22 cellular contexts compared by ENCODE assay signal in genomic region chr5:158464383-158464782, GRCh38.
A peak's percentile ranks its signal among the peaks of the same experiment; 100 is the strongest.
DNase-seq lines count a peak whose midpoint lies in the region; ATAC-seq, FAIRE-seq and TF ChIP-seq lines count a peak whose summit lies in the region.
"Had no signal": no experiment of that assay in that cellular context is flagged by ENCODE, and none has a peak within 500 bp of the region (broad histone marks: within the 10 kb centered on the region; RNA-seq: fewer than 3 reads in every experiment).

No MANE protein-coding gene starts in this region.

- POLR2A ChIA-PET in activated CD8-positive, alpha-beta T cell treated with anti-CD3 and anti-CD28 coated beads for 36 hours (lab: Charles Lee), result interaction anchor here (0.6 kb wide), 1 partner anchor 79 kb away, joined by 3 read pairs; no protein-coding TSS in a partner anchor
- POLR2A ChIA-PET in activated CD8-positive, alpha-beta T cell treated with anti-CD3 and anti-CD28 coated beads, Interleukin-2, amount 10 ng/mL, durations not matched to agents 7 days and 5 days (lab: Charles Lee), result no interaction called here
- POLR2A ChIA-PET in OCI-LY7 (lab: Charles Lee), result interaction anchor here (0.7 to 1.3 kb wide), 5 partner anchors 8 to 461 kb away, joined by 3 to 5 read pairs (median 3); no protein-coding TSS in a partner anchor

- H3K4me1 ChIP-seq in OCI-LY7 (ENCODE audit: insufficient read depth, low read length, poor library complexity, severe bottlenecking), result peaks cover 21% of the 10 kb centered on the region
- peaks cover 3 to 38% (median 35%) of the 10 kb centered on the region in 5 donors for H3K4me1 ChIP-seq in subcutaneous abdominal adipose tissue (ENCODE audit: control insufficient read depth in 5 of 5, insufficient read depth in 5 of 5, low read length in 5 of 5)
- H3K4me1 ChIP-seq: A549, parathyroid adenoma had no signal

- no peak overlapping the region for H3K4me3 Mint-ChIP-seq in activated CD8-positive, alpha-beta T cell treated with anti-CD3 and anti-CD28 coated beads for 36 hours
- no peak overlapping the region for H3K4me3 Mint-ChIP-seq in activated CD8-positive, alpha-beta T cell treated with anti-CD3 and anti-CD28 coated beads, Interleukin-2, amount 10 ng/mL, durations not matched to agents 7 days and 5 days
- H3K4me3 Mint-ChIP-seq: activated CD4-positive, alpha-beta memory T cell treated with anti-CD3 and anti-CD28 coated beads, Interleukin-2, amount 10 ng/mL, durations not matched to agents 7 days and 5 days; activated T-helper 1 cell treated with anti-CD3 and anti-CD28 coated beads, Interleukin-12 subunit alpha, Interleukin-12 subunit beta, Interleukin-2, Interleukin-4 antibody, amounts not matched to agents 30 ng/mL and 10 ng/mL and 1 ng/mL, durations not matched to agents 14 hours and 24 hours and 36 hours had no signal

- H3K36me3 ChIP-seq in OCI-LY7 (ENCODE audit: insufficient read depth, low read length) (no peaks in the 10 kb centered on the region), subcutaneous abdominal adipose tissue (ENCODE audit: control insufficient read depth in 5 of 5, insufficient read depth in 5 of 5, low read length in 5 of 5) (no peaks in the 10 kb centered on the region)
- H3K36me3 ChIP-seq: lower lobe of right lung had no signal

- no peak overlapping the region for H3K27ac ChIP-seq in OCI-LY7 (ENCODE audit: low read depth, low read length, poor library complexity, severe bottlenecking)
- peak overlapping the region; percentile 64 for H3K27ac ChIP-seq in subcutaneous abdominal adipose tissue (ENCODE audit: low read depth, low read length)
- H3K27ac ChIP-seq: A549, C4-2B, dorsolateral prefrontal cortex, lower lobe of right lung, parathyroid adenoma had no signal

- FAIRE-seq in GM12892 (lab: Jason Lieb, UNC), result no peak
- FAIRE-seq: A549, bronchial epithelial cell had no signal

- H3K36me3 Mint-ChIP-seq in activated CD8-positive, alpha-beta T cell treated with anti-CD3 and anti-CD28 coated beads for 36 hours (ENCODE audit: low read depth), result no peaks in the 10 kb centered on the region
- H3K36me3 Mint-ChIP-seq in activated CD8-positive, alpha-beta T cell treated with anti-CD3 and anti-CD28 coated beads, Interleukin-2, amount 10 ng/mL, durations not matched to agents 7 days and 5 days (ENCODE audit: low read depth), result no peaks in the 10 kb centered on the region

- CTCF ChIA-PET in activated CD8-positive, alpha-beta T cell treated with anti-CD3 and anti-CD28 coated beads for 36 hours (lab: Charles Lee), result no interaction called here
- CTCF ChIA-PET in activated CD8-positive, alpha-beta T cell treated with anti-CD3 and anti-CD28 coated beads, Interleukin-2, amount 10 ng/mL, durations not matched to agents 7 days and 5 days (lab: Charles Lee), result interaction anchor here (0.9 kb wide), 1 partner anchor 53 kb away, joined by 3 read pairs; no protein-coding TSS in a partner anchor
- CTCF ChIA-PET in OCI-LY7 (lab: Charles Lee; ENCODE audit: unreplicated experiment), result no interaction called here

- TF ChIP-seq POLR2A in GM12892 (IDR thresholded peaks at IDR 0.05; ENCODE audit: low read depth, low read length), result no peak

- H3K9me3 ChIP-seq in OCI-LY7 (ENCODE audit: low read length) (no peaks in the 10 kb centered on the region), subcutaneous abdominal adipose tissue (ENCODE audit: control insufficient read depth in 5 of 5, low read length in 5 of 5) (no peaks in the 10 kb centered on the region)
- H3K9me3 ChIP-seq: A549, lower lobe of right lung had no signal

- H4K20me1 ChIP-seq in OCI-LY7 (ENCODE audit: insufficient read depth, low read length), result no peaks in the 10 kb centered on the region

- H3K4me3 ChIP-seq in OCI-LY7 (ENCODE audit: low read depth, low read length, poor library complexity, severe bottlenecking) (no peak overlapping the region), subcutaneous abdominal adipose tissue (ENCODE audit: low read depth in 1 of 5, low read length in 5 of 5) (no peak overlapping the region)
- H3K4me3 ChIP-seq: A549, dorsolateral prefrontal cortex, lower lobe of right lung had no signal

- H3K27ac Mint-ChIP-seq in activated CD8-positive, alpha-beta T cell treated with anti-CD3 and anti-CD28 coated beads for 36 hours, result peak overlapping the region; percentile 73
- H3K27ac Mint-ChIP-seq in activated CD8-positive, alpha-beta T cell treated with anti-CD3 and anti-CD28 coated beads, Interleukin-2, amount 10 ng/mL, durations not matched to agents 7 days and 5 days, result no peak overlapping the region
- H3K27ac Mint-ChIP-seq: activated CD4-positive, alpha-beta memory T cell treated with anti-CD3 and anti-CD28 coated beads, Interleukin-2, amount 10 ng/mL, durations not matched to agents 7 days and 5 days; activated T-helper 1 cell treated with anti-CD3 and anti-CD28 coated beads, Interleukin-12 subunit alpha, Interleukin-12 subunit beta, Interleukin-2, Interleukin-4 antibody, amounts not matched to agents 30 ng/mL and 10 ng/mL and 1 ng/mL, durations not matched to agents 14 hours and 24 hours and 36 hours had no signal

- intact Hi-C loops in activated CD8-positive, alpha-beta T cell treated with anti-CD3 and anti-CD28 coated beads for 36 hours (cut with micrococcal nuclease), result no loop called here
- intact Hi-C loops in OCI-LY7 (cut with micrococcal nuclease; ENCODE audit: unreplicated experiment), result no loop called here

- H2AFZ ChIP-seq in OCI-LY7 (ENCODE audit: low read length), result no peak overlapping the region
- H2AFZ ChIP-seq: parathyroid adenoma had no signal

- H3K27me3 ChIP-seq in subcutaneous abdominal adipose tissue (ENCODE audit: control insufficient read depth in 5 of 5, insufficient read depth in 4 of 5, low read length in 5 of 5), result no peaks in the 10 kb centered on the region
- H3K27me3 ChIP-seq: dorsolateral prefrontal cortex had no signal

- no peak for DNase-seq in activated CD8-positive, alpha-beta T cell treated with anti-CD3 and anti-CD28 coated beads for 36 hours
- no peak for DNase-seq in activated CD8-positive, alpha-beta T cell treated with anti-CD3 and anti-CD28 coated beads, Interleukin-2, amount 10 ng/mL, durations not matched to agents 7 days and 5 days
- DNase-seq in OCI-LY7 (ENCODE audit: low spot score), result peak; percentile 47
- peak; percentile 14 for DNase-seq in iris pigment epithelial cell (ENCODE audit: low read depth)
- no peak for DNase-seq in GM12892 (ENCODE audit: insufficient read length)
- no peak for DNase-seq in OCI-M1 (lab: John Stamatoyannopoulos, UW)
- DNase-seq: activated CD4-positive, alpha-beta memory T cell treated with anti-CD3 and anti-CD28 coated beads, Interleukin-2, amount 10 ng/mL, durations not matched to agents 7 days and 5 days; DMS53; dorsolateral prefrontal cortex; erythroblast; glutamatergic neuron; lower lobe of right lung; NCI-H1694; stimulated activated CD4-positive, alpha-beta T cell treated with anti-CD3 and anti-CD28 coated beads, Interleukin-4, amount 100 ng/mL, for 24 hours; SW 1271 had no signal

- H3K9ac ChIP-seq in subcutaneous abdominal adipose tissue (ENCODE audit: low read length in 5 of 5), result no peak overlapping the region
- H3K9ac ChIP-seq: parathyroid adenoma had no signal

- H3K27me3 Mint-ChIP-seq in activated CD8-positive, alpha-beta T cell treated with anti-CD3 and anti-CD28 coated beads for 36 hours, result no peaks in the 10 kb centered on the region
- no peaks in the 10 kb centered on the region for H3K27me3 Mint-ChIP-seq in activated CD8-positive, alpha-beta T cell treated with anti-CD3 and anti-CD28 coated beads, Interleukin-2, amount 10 ng/mL, durations not matched to agents 7 days and 5 days (ENCODE audit: low read depth)
- H3K27me3 Mint-ChIP-seq: activated CD4-positive, alpha-beta memory T cell treated with anti-CD3 and anti-CD28 coated beads, Interleukin-2, amount 10 ng/mL, durations not matched to agents 7 days and 5 days had no signal

- H3K79me2 ChIP-seq in OCI-LY7 (ENCODE audit: insufficient read depth, low read depth, low read length), result no peaks in the 10 kb centered on the region
- H3K79me2 ChIP-seq: parathyroid adenoma had no signal

- H3K4me1 Mint-ChIP-seq in activated CD8-positive, alpha-beta T cell treated with anti-CD3 and anti-CD28 coated beads for 36 hours (ENCODE audit: low read depth), result peaks cover 16% of the 10 kb centered on the region
- peaks cover 3% of the 10 kb centered on the region for H3K4me1 Mint-ChIP-seq in activated CD8-positive, alpha-beta T cell treated with anti-CD3 and anti-CD28 coated beads, Interleukin-2, amount 10 ng/mL, durations not matched to agents 7 days and 5 days (ENCODE audit: low read depth)
- H3K4me1 Mint-ChIP-seq: activated CD4-positive, alpha-beta memory T cell treated with anti-CD3 and anti-CD28 coated beads, Interleukin-2, amount 10 ng/mL, durations not matched to agents 7 days and 5 days had no signal

- H3K9me3 Mint-ChIP-seq in activated CD8-positive, alpha-beta T cell treated with anti-CD3 and anti-CD28 coated beads for 36 hours, result peaks cover 2% of the 10 kb centered on the region
- H3K9me3 Mint-ChIP-seq in activated CD8-positive, alpha-beta T cell treated with anti-CD3 and anti-CD28 coated beads, Interleukin-2, amount 10 ng/mL, durations not matched to agents 7 days and 5 days (ENCODE audit: insufficient read depth), result no peaks in the 10 kb centered on the region
- H3K9me3 Mint-ChIP-seq: activated CD4-positive, alpha-beta memory T cell treated with anti-CD3 and anti-CD28 coated beads, Interleukin-2, amount 10 ng/mL, durations not matched to agents 7 days and 5 days; activated T-helper 1 cell treated with anti-CD3 and anti-CD28 coated beads, Interleukin-12 subunit alpha, Interleukin-12 subunit beta, Interleukin-2, Interleukin-4 antibody, amounts not matched to agents 30 ng/mL and 10 ng/mL and 1 ng/mL, durations not matched to agents 14 hours and 24 hours and 36 hours had no signal

- H3K9me2 ChIP-seq in OCI-LY7 (ENCODE audit: insufficient read depth, low read length), result no peaks in the 10 kb centered on the region

- ATAC-seq in activated CD8-positive, alpha-beta T cell treated with anti-CD3 and anti-CD28 coated beads for 36 hours, result peak; percentile 30
- no peak for ATAC-seq in activated CD8-positive, alpha-beta T cell treated with anti-CD3 and anti-CD28 coated beads, Interleukin-2, amount 10 ng/mL, durations not matched to agents 7 days and 5 days
- no peak for ATAC-seq in GM21737 (IDR thresholded peaks at IDR 0.05; ENCODE audit: unreplicated experiment)
- ATAC-seq: A549, lower lobe of right lung had no signal

- BruUV-seq in OCI-LY7 (replicated peaks; lab: Mats Ljungman, UMichigan), result no TSS peak

- H3K4me2 ChIP-seq in OCI-LY7 (ENCODE audit: low read length), result no peak overlapping the region
- H3K4me2 ChIP-seq: A549 had no signal

- no peak for TF ChIP-seq CTCF in activated CD8-positive, alpha-beta T cell treated with anti-CD3 and anti-CD28 coated beads for 36 hours (IDR thresholded peaks at IDR 0.05)
- no peak for TF ChIP-seq CTCF in OCI-LY7 (conservative IDR thresholded peaks at IDR 0.05; ENCODE audit: low read length)

Comparison
In these comparisons a context has a peak if more than half of its experiments do, and no peak if none do; other contexts are left out.
1. DNase-seq: peak in OCI-LY7 (single experiment) and iris pigment epithelial cell (single experiment); none in activated CD8-positive, alpha-beta T cell treated with anti-CD3 and anti-CD28 coated beads for 36 hours (single experiment), activated CD8-positive, alpha-beta T cell treated with anti-CD3 and anti-CD28 coated beads, Interleukin-2, amount 10 ng/mL, durations not matched to agents 7 days and 5 days (single experiment), GM12892 (single experiment) and OCI-M1 (single experiment).